ENCODE assay signal across 9 cellular contexts in genomic region chr4:140523370-140523856, GRCh38. TPM values are rescaled to one million over a fixed set of nuclear protein-coding genes. Genes with fewer than 3 reads are reported as not detected.
DNase-seq lines count a peak whose midpoint lies in the region; ATAC-seq and TF ChIP-seq lines count a peak whose summit lies in the region.
"Had no signal": no experiment of that assay in that cellular context is flagged by ENCODE, and none has a peak within 500 bp of the region (broad histone marks: within the 10 kb centered on the region; RNA-seq: fewer than 3 reads in every experiment).

No MANE protein-coding gene starts in this region.

- H3K36me3 ChIP-seq in parathyroid adenoma (ENCODE audit: control insufficient read depth, insufficient read depth, low read length) = no peaks in the 10 kb centered on the region

- peaks cover 2% of the 10 kb centered on the region for H3K4me1 ChIP-seq in parathyroid adenoma

- TF ChIP-seq CTCF in AG04450 (IDR thresholded peaks at IDR 0.05; ENCODE audit: low read depth, low read length) = no peak
- no peak for TF ChIP-seq CTCF in dorsolateral prefrontal cortex (IDR thresholded peaks at IDR 0.05 in 54 of 56, conservative IDR thresholded peaks at IDR 0.05 in 2 of 56; ENCODE audit: low read depth in 1 of 56, partially characterized antibody in 56 of 56)
- TF ChIP-seq CTCF in parathyroid adenoma (IDR thresholded peaks at IDR 0.05) = no peak

- H2AFZ ChIP-seq in parathyroid adenoma = peak overlapping the region; percentile 93

- ATAC-seq in GM19397 (IDR thresholded peaks at IDR 0.05; ENCODE audit: unreplicated experiment) (peak; percentile 1), HG03575 (IDR thresholded peaks at IDR 0.05; ENCODE audit: extremely low read depth, insufficient number of reproducible peaks, low FRiP score, unreplicated experiment) (peak; percentile 16)

- H3K27ac ChIP-seq in AG04450 (ENCODE audit: low read depth, low read length) (no peak overlapping the region), dorsolateral prefrontal cortex (peak overlapping the region in 36 of 59 donors; percentile 1 to 93 (median 60)), parathyroid adenoma (peak overlapping the region; percentile 29)

- H3K27me3 ChIP-seq in AG04450 (ENCODE audit: control insufficient read depth, insufficient read depth, low read length) (no peaks in the 10 kb centered on the region), dorsolateral prefrontal cortex (no peaks in the 10 kb centered on the region), parathyroid adenoma (ENCODE audit: control insufficient read depth, insufficient read depth, low read length) (no peaks in the 10 kb centered on the region)

- no peak overlapping the region for H3K9ac ChIP-seq in parathyroid adenoma

- no peaks in the 10 kb centered on the region for H3K79me2 ChIP-seq in parathyroid adenoma

- H3K4me3 ChIP-seq in AG04450 (ENCODE audit: low read depth, low read length) = peak overlapping the region; percentile 84
- H3K4me3 ChIP-seq in dorsolateral prefrontal cortex = peak overlapping the region; percentile 66 to 99 (median 91)
- peak overlapping the region; percentile 61 for H3K4me3 ChIP-seq in parathyroid adenoma (ENCODE audit: low read depth, low read length)

- CTCF ChIA-PET in AG04450 (lab: Charles Lee) = interaction anchor here (0.7 to 1.8 kb wide), 13 partner anchors 13 to 338 kb away, joined by 3 to 8 read pairs (median 4); partner anchors contain the start of gene CLGN

- POLR2A ChIA-PET in AG04450 (lab: Yijun Ruan, JAX) = interaction anchor here (0.6 to 0.7 kb wide), 5 partner anchors 148 to 948 kb away, joined by 3 to 5 read pairs (median 4); partner anchors contain the start of gene SCOC

- no peaks in the 10 kb centered on the region for H3K9me3 ChIP-seq in AG04450 (ENCODE audit: control insufficient read depth, insufficient read depth, low read length)
- H3K9me3 ChIP-seq in parathyroid adenoma (ENCODE audit: control insufficient read depth, low read length) = no peaks in the 10 kb centered on the region

- H3K4me2 ChIP-seq in parathyroid adenoma (ENCODE audit: low read length) = peak overlapping the region; percentile 87

- intact Hi-C loops in dorsolateral prefrontal cortex (cut with DNase I) = loop anchor here (5.0 kb wide), 1 partner anchor 151 kb away; the partner anchor contains the start of gene SCOC (in 2 of the 2)

- DNase-seq in AG04450 (ENCODE audit: low read depth, low spot score) (no peak), dorsolateral prefrontal cortex (no peak), DMS114 treated with DMSO at 0.1 percent for 48 hours (lab: John Stamatoyannopoulos, UW; ENCODE audit: unreplicated experiment) (no peak), pons (ENCODE audit: low spot score) (no peak)
- no peak for DNase-seq in activated CD8-positive, alpha-beta memory T cell treated with anti-CD3 and anti-CD28 coated beads, Interleukin-2, amount 50 U/mL, for 48 hours

RNA-seq across cellular contexts. Expression of gene ELMOD2, which starts 0.6 kb away (rescaled TPM):
- polyA plus RNA-seq in AG04450 (2011; rRNA removed) = 22.2 and 29.4 TPM in 2 replicates
- polyA minus RNA-seq in AG04450 (2011; rRNA and poly(A)+ RNA removed) = 12.3 and 22.4 TPM in 2 replicates
- 10 to 100 TPM; 12.8 to 30.1 (median 20.9) TPM for total RNA-seq in dorsolateral prefrontal cortex

RNA-seq across cellular contexts. Expression of gene MGAT4D, which starts 25.3 kb away (rescaled TPM):
- polyA plus RNA-seq in AG04450 (2011; rRNA removed) = not detected in 2 replicates
- not detected in 2 replicates for polyA minus RNA-seq in AG04450 (2011; rRNA and poly(A)+ RNA removed)
- total RNA-seq in dorsolateral prefrontal cortex = 1 to 10 TPM in 1 of 120 experiments, under 1 TPM in 2, not detected in 117; 0.13 to 1.1 (median 0.15) TPM
- total RNA-seq: lung microvascular endothelial cell had no signal

RNA-seq across cellular contexts. Expression of gene UCP1, which starts 45.3 kb away (rescaled TPM):
- not detected in 2 replicates for polyA plus RNA-seq in AG04450 (2011; rRNA removed)
- polyA minus RNA-seq in AG04450 (2011; rRNA and poly(A)+ RNA removed) = not detected in 2 replicates
- total RNA-seq in dorsolateral prefrontal cortex = not detected
- total RNA-seq: lung microvascular endothelial cell had no signal
